Comparison of ENCODE assay signal across 9 cellular contexts in the genomic region with DNA sequence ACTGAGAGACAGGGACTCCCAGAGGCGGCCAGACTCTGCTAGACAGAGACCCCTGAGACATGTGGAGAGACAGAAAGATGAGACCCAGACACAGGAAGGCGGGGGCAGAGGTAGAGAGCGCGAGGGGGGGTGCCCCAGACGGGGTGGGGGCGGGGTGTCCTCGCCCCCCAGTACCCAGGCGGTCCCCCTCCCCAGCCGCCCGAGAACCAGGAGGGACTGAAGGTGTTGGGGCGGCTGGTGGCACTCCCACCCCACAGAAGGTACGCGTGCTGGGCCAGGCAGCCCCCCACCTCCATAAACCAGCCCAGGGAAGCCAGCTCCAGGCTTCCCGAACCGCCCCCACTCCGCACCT. TPM values are rescaled to one million over a fixed set of nuclear protein-coding genes. Genes with fewer than 3 reads are reported as not detected.
A peak's percentile ranks its signal among the peaks of the same experiment; 100 is the strongest.
DNase-seq lines count a peak whose midpoint lies in the region; ATAC-seq and TF ChIP-seq lines count a peak whose summit lies in the region.
"Had no signal": no experiment of that assay in that cellular context is flagged by ENCODE, and none has a peak within 500 bp of the region (broad histone marks: within the 10 kb centered on the region; RNA-seq: fewer than 3 reads in every experiment).

No MANE protein-coding gene starts in this region.

- H3K36me3 Mint-ChIP-seq in activated naive CD4-positive, alpha-beta T cell treated with anti-CD3 and anti-CD28 coated beads, Interleukin-2, amount 50 U/mL, for 24 hours = no peaks in the 10 kb centered on the region
- H3K36me3 Mint-ChIP-seq in chondrocyte (ENCODE audit: low read depth) (peaks cover 3% of the 10 kb centered on the region), naive B cell (peaks cover 0 to 15% of the 10 kb centered on the region in 2 donors), type B pancreatic cell (no peaks in the 10 kb centered on the region)

- H3K27me3 Mint-ChIP-seq in activated naive CD4-positive, alpha-beta T cell treated with anti-CD3 and anti-CD28 coated beads, Interleukin-2, amount 50 U/mL, for 24 hours = peaks cover 32% of the 10 kb centered on the region
- H3K27me3 Mint-ChIP-seq in chondrocyte (ENCODE audit: low read depth) = peaks cover 36% of the 10 kb centered on the region
- peaks cover 35 to 62% (median 58%) of the 10 kb centered on the region in 3 donors for H3K27me3 Mint-ChIP-seq in naive B cell
- H3K27me3 Mint-ChIP-seq in type B pancreatic cell = peaks cover 54% of the 10 kb centered on the region

- no peak for DNase-seq in activated naive CD4-positive, alpha-beta T cell treated with Interleukin-2 at 50 U/mL for 16 hours
- no peak for DNase-seq in chondrocyte (ENCODE audit: low spot score)
- DNase-seq in naive B cell = no peak
- DNase-seq in type B pancreatic cell (ENCODE audit: extremely low spot score, unreplicated experiment) = no peak
- DNase-seq in foreskin melanocyte = no peak
- no peak for DNase-seq in SIG-M5 (lab: John Stamatoyannopoulos, UW)
- no peak for DNase-seq in NCI-H2081 treated with DMSO at 0.1 percent for 48 hours (lab: John Stamatoyannopoulos, UW)

- H3K9me3 Mint-ChIP-seq in activated naive CD4-positive, alpha-beta T cell treated with anti-CD3 and anti-CD28 coated beads, Interleukin-2, amount 50 U/mL, for 24 hours = no peaks in the 10 kb centered on the region
- H3K9me3 Mint-ChIP-seq in chondrocyte (ENCODE audit: low read depth) (no peaks in the 10 kb centered on the region), naive B cell (peaks cover 0 to 6% (median 0%) of the 10 kb centered on the region in 7 donors), type B pancreatic cell (no peaks in the 10 kb centered on the region)

- H3K27ac Mint-ChIP-seq in activated naive CD4-positive, alpha-beta T cell treated with anti-CD3 and anti-CD28 coated beads, Interleukin-2, amount 50 U/mL, for 24 hours = no peak overlapping the region
- H3K27ac Mint-ChIP-seq in chondrocyte (ENCODE audit: unreplicated experiment) (no peak overlapping the region), naive B cell (peak overlapping the region in 1 of 6 donors; percentile 82), type B pancreatic cell (no peak overlapping the region)

- ATAC-seq in naive B cell (ENCODE audit: low read depth in 2 of 2) = no peak

- peak overlapping the region; percentile 57 for H3K4me3 Mint-ChIP-seq in activated naive CD4-positive, alpha-beta T cell treated with anti-CD3 and anti-CD28 coated beads, Interleukin-2, amount 50 U/mL, for 24 hours
- H3K4me3 Mint-ChIP-seq in chondrocyte (ENCODE audit: unreplicated experiment) (peak overlapping the region; percentile 31), naive B cell (peak overlapping the region; percentile 26 to 87 (median 50)), type B pancreatic cell (peak overlapping the region; percentile 74)

- H3K4me1 Mint-ChIP-seq in activated naive CD4-positive, alpha-beta T cell treated with anti-CD3 and anti-CD28 coated beads, Interleukin-2, amount 50 U/mL, for 24 hours = peaks cover 25% of the 10 kb centered on the region
- peaks cover 12% of the 10 kb centered on the region for H3K4me1 Mint-ChIP-seq in chondrocyte (ENCODE audit: low read depth)
- H3K4me1 Mint-ChIP-seq in naive B cell = peaks cover 20 to 22% (median 21%) of the 10 kb centered on the region in 3 donors
- peaks cover 4% of the 10 kb centered on the region for H3K4me1 Mint-ChIP-seq in type B pancreatic cell (ENCODE audit: unreplicated experiment)

- TF ChIP-seq CTCF in chondrocyte (IDR thresholded peaks at IDR 0.05) (no peak), type B pancreatic cell (conservative IDR thresholded peaks at IDR 0.05) (no peak)

RNA-seq across cellular contexts. Expression of a gene that starts 0.3 kb away (rescaled TPM):
- total RNA-seq in chondrocyte (0.27 to 0.42 TPM (median 0.31 TPM) in 3 replicates), type B pancreatic cell (ENCODE audit: low replicate concordance) (1.2 and 1.3 TPM in 2 replicates)
- polyA plus RNA-seq in naive B cell (ENCODE audit: low read depth in 6 of 6) = not detected
- total RNA-seq: fibroblast of villous mesenchyme had no signal

RNA-seq across cellular contexts. Expression of a gene that starts 12.7 kb away (rescaled TPM):
- total RNA-seq in chondrocyte (9.1 to 12.0 TPM (median 9.7 TPM) in 3 replicates), type B pancreatic cell (ENCODE audit: low replicate concordance) (9.6 and 21.2 TPM in 2 replicates)
- 10 to 100 TPM in 2 of 6 donors, 1 to 10 TPM in 4; 6.1 to 25.8 (median 9.3) TPM for polyA plus RNA-seq in naive B cell (ENCODE audit: low read depth in 6 of 6)

RNA-seq across cellular contexts. Expression of a gene that starts 43.5 kb away (rescaled TPM):
- 88.8 to 91.2 TPM (median 90.7 TPM) in 3 replicates for total RNA-seq in chondrocyte
- polyA plus RNA-seq in naive B cell (ENCODE audit: low read depth in 6 of 6) = 100 to 1,000 TPM in 1 of 6 donors, 10 to 100 TPM in 5; 68.5 to 111 (median 78.4) TPM
- total RNA-seq in type B pancreatic cell (ENCODE audit: low replicate concordance) = 63.0 and 80.6 TPM in 2 replicates

RNA-seq across cellular contexts. Expression of a gene that starts 52.0 kb away (rescaled TPM):
- total RNA-seq in chondrocyte (79.5 to 83.4 TPM (median 82.2 TPM) in 3 replicates), type B pancreatic cell (ENCODE audit: low replicate concordance) (29.2 and 43.2 TPM in 2 replicates)
- not detected for polyA plus RNA-seq in naive B cell (ENCODE audit: low read depth in 6 of 6)
